In genomic region chr22:19419086-19419463, GRCh38 we compare ENCODE assay signal across 12 cellular contexts. TPM values are rescaled to one million over a fixed set of nuclear protein-coding genes. Genes with fewer than 3 reads are reported as not detected.
DNase-seq lines count a peak whose midpoint lies in the region; ATAC-seq lines count a peak whose summit lies in the region.
"Had no signal": no experiment of that assay in that cellular context is flagged by ENCODE, and none has a peak within 500 bp of the region (broad histone marks: within the 10 kb centered on the region; RNA-seq: fewer than 3 reads in every experiment).

No MANE protein-coding gene starts in this region.

- ATAC-seq in activated naive CD8-positive, alpha-beta T cell treated with anti-CD3 and anti-CD28 coated beads, Interleukin-2, amount 50 U/mL, for 24 hours = no peak
- ATAC-seq in stimulated activated memory B cell treated with anti-CD40 and anti-IgM and Interleukin-4, amounts not matched to agents 10 μg/mL and 1 μg/mL and 100 μg/mL, for 72 hours = peak; percentile 63

- H3K9ac ChIP-seq in neuronal stem cell (ENCODE audit: low read depth, low read length, poor library complexity) = no peak overlapping the region

- H3K27me3 ChIP-seq in neuronal stem cell (ENCODE audit: control insufficient read depth in 3 of 3, insufficient read depth in 3 of 3, low read depth in 1 of 3, low read length in 3 of 3) = no peaks in the 10 kb centered on the region

- H3K4ac ChIP-seq in neuronal stem cell (ENCODE audit: low read length) = no peak overlapping the region

- no peak overlapping the region for H3K27ac ChIP-seq in neuronal stem cell (replicated peaks; ENCODE audit: low read length)
- H3K27ac ChIP-seq: coronary artery had no signal

- no peak overlapping the region for H2BK120ac ChIP-seq in neuronal stem cell (ENCODE audit: low read depth, low read length)

- no peak overlapping the region for H2AFZ ChIP-seq in neuronal stem cell (ENCODE audit: low read length)

- H3K36me3 ChIP-seq in neuronal stem cell (replicated peaks in 1 of 2; ENCODE audit: control insufficient read depth in 2 of 2, insufficient read depth in 2 of 2, low read length in 2 of 2) = peaks cover 1 to 11% of the 10 kb centered on the region in 2 donors

- H3K4me1 ChIP-seq in neuronal stem cell (ENCODE audit: control insufficient read depth in 2 of 2, insufficient read depth in 1 of 2, low read depth in 1 of 2, low read length in 2 of 2) = peaks cover 0 to 10% of the 10 kb centered on the region in 2 donors

- H4K8ac ChIP-seq in neuronal stem cell (ENCODE audit: low read depth, low read length) = no peak overlapping the region

- no peak overlapping the region for H2AK5ac ChIP-seq in neuronal stem cell (ENCODE audit: low read depth, low read length)

- H3K4me3 ChIP-seq in neuronal stem cell (ENCODE audit: low read length in 2 of 2) = no peak overlapping the region
- H3K4me3 ChIP-seq: coronary artery had no signal

- H3K9me3 Mint-ChIP-seq in activated naive CD4-positive, alpha-beta T cell treated with anti-CD3 and anti-CD28 coated beads for 36 hours = no peaks in the 10 kb centered on the region
- H3K9me3 Mint-ChIP-seq in activated naive CD8-positive, alpha-beta T cell treated with anti-CD3 and anti-CD28 coated beads, Interleukin-2, amount 50 U/mL, for 24 hours = no peaks in the 10 kb centered on the region
- peaks cover 3% of the 10 kb centered on the region for H3K9me3 Mint-ChIP-seq in stimulated activated memory B cell treated with anti-CD40 and anti-IgM and Interleukin-4, amounts not matched to agents 10 μg/mL and 1 μg/mL and 100 μg/mL, for 72 hours

- no peak overlapping the region for H2BK15ac ChIP-seq in neuronal stem cell (ENCODE audit: low read length)

- no peak overlapping the region for H3K4me2 ChIP-seq in neuronal stem cell (ENCODE audit: insufficient read depth, low read length, poor library complexity, severe bottlenecking)

- H2BK12ac ChIP-seq in neuronal stem cell (ENCODE audit: low read length) = no peak overlapping the region

- no peak for DNase-seq in activated naive CD4-positive, alpha-beta T cell treated with anti-CD3 and anti-CD28 coated beads for 36 hours
- no peak for DNase-seq in activated naive CD4-positive, alpha-beta T cell (lab: John Stamatoyannopoulos, UW)
- peak; percentile 70 to 75 for DNase-seq in NOMO-1 (lab: John Stamatoyannopoulos, UW; ENCODE audit: unreplicated experiment in 2 of 2)
- DNase-seq in activated naive CD8-positive, alpha-beta T cell treated with anti-CD3 and anti-CD28 coated beads, Interleukin-2, amount 50 U/mL, for 24 hours = no peak
- DNase-seq in GOT3 (lab: John Stamatoyannopoulos, UW) = no peak
- DNase-seq in neuronal stem cell (ENCODE audit: low spot score) = no peak
- DNase-seq in cerebellum (ENCODE audit: low spot score) = no peak
- DNase-seq: foreskin melanocyte, NCI-H526, right cardiac atrium had no signal

- H3K18ac ChIP-seq in neuronal stem cell (ENCODE audit: low read length) = no peak overlapping the region

- H3K27ac Mint-ChIP-seq in activated naive CD4-positive, alpha-beta T cell treated with anti-CD3 and anti-CD28 coated beads for 36 hours = peak overlapping the region; percentile 81
- peak overlapping the region; percentile 62 for H3K27ac Mint-ChIP-seq in activated naive CD8-positive, alpha-beta T cell treated with anti-CD3 and anti-CD28 coated beads, Interleukin-2, amount 50 U/mL, for 24 hours
- H3K27ac Mint-ChIP-seq in stimulated activated memory B cell treated with anti-CD40 and anti-IgM and Interleukin-4, amounts not matched to agents 10 μg/mL and 1 μg/mL and 100 μg/mL, for 72 hours = peak overlapping the region; percentile 69

- H3K79me1 ChIP-seq in neuronal stem cell (ENCODE audit: low read depth, low read length) = peaks cover 20% of the 10 kb centered on the region

- H3K23ac ChIP-seq in neuronal stem cell (ENCODE audit: low read depth, low read length, poor library complexity) = no peak overlapping the region

- peaks cover 5% of the 10 kb centered on the region for H3K36me3 Mint-ChIP-seq in activated naive CD4-positive, alpha-beta T cell treated with anti-CD3 and anti-CD28 coated beads for 36 hours (ENCODE audit: low read depth)
- peaks cover 8% of the 10 kb centered on the region for H3K36me3 Mint-ChIP-seq in activated naive CD8-positive, alpha-beta T cell treated with anti-CD3 and anti-CD28 coated beads, Interleukin-2, amount 50 U/mL, for 24 hours (ENCODE audit: low read depth)
- H3K36me3 Mint-ChIP-seq in stimulated activated memory B cell treated with anti-CD40 and anti-IgM and Interleukin-4, amounts not matched to agents 10 μg/mL and 1 μg/mL and 100 μg/mL, for 72 hours = peaks cover 17% of the 10 kb centered on the region

- CTCF ChIA-PET in activated naive CD4-positive, alpha-beta T cell treated with anti-CD3 and anti-CD28 coated beads for 36 hours (lab: Charles Lee) = interaction anchor here (1.6 kb wide), 1 partner anchor 240 kb away, joined by 4 read pairs; no protein-coding TSS in a partner anchor

- WGBS in neuronal stem cell (ENCODE audit: extremely low coverage in 2 of 2, insufficient read length in 2 of 2, insufficient replicate concordance in 1 of 2), 2 donors = no CpG with 5 or more reads among the region's 5 CpGs

- H3K4me3 Mint-ChIP-seq in activated naive CD4-positive, alpha-beta T cell treated with anti-CD3 and anti-CD28 coated beads for 36 hours = no peak overlapping the region
- no peak overlapping the region for H3K4me3 Mint-ChIP-seq in activated naive CD8-positive, alpha-beta T cell treated with anti-CD3 and anti-CD28 coated beads, Interleukin-2, amount 50 U/mL, for 24 hours
- H3K4me3 Mint-ChIP-seq in stimulated activated memory B cell treated with anti-CD40 and anti-IgM and Interleukin-4, amounts not matched to agents 10 μg/mL and 1 μg/mL and 100 μg/mL, for 72 hours = no peak overlapping the region

- peaks cover 54% of the 10 kb centered on the region for H3K4me1 Mint-ChIP-seq in activated naive CD4-positive, alpha-beta T cell treated with anti-CD3 and anti-CD28 coated beads for 36 hours (ENCODE audit: low read depth)
- H3K4me1 Mint-ChIP-seq in activated naive CD8-positive, alpha-beta T cell treated with anti-CD3 and anti-CD28 coated beads, Interleukin-2, amount 50 U/mL, for 24 hours = peaks cover 55% of the 10 kb centered on the region
- peaks cover 55% of the 10 kb centered on the region for H3K4me1 Mint-ChIP-seq in stimulated activated memory B cell treated with anti-CD40 and anti-IgM and Interleukin-4, amounts not matched to agents 10 μg/mL and 1 μg/mL and 100 μg/mL, for 72 hours

- no peak overlapping the region for H4K91ac ChIP-seq in neuronal stem cell (ENCODE audit: low read depth, low read length, poor library complexity)

- no peaks in the 10 kb centered on the region for H3K27me3 Mint-ChIP-seq in activated naive CD4-positive, alpha-beta T cell treated with anti-CD3 and anti-CD28 coated beads for 36 hours (ENCODE audit: low read depth)
- no peaks in the 10 kb centered on the region for H3K27me3 Mint-ChIP-seq in activated naive CD8-positive, alpha-beta T cell treated with anti-CD3 and anti-CD28 coated beads, Interleukin-2, amount 50 U/mL, for 24 hours
- H3K27me3 Mint-ChIP-seq in stimulated activated memory B cell treated with anti-CD40 and anti-IgM and Interleukin-4, amounts not matched to agents 10 μg/mL and 1 μg/mL and 100 μg/mL, for 72 hours = no peaks in the 10 kb centered on the region

- peaks cover 0 to 11% of the 10 kb centered on the region in 2 donors for H3K9me3 ChIP-seq in neuronal stem cell (replicated peaks in 1 of 2; ENCODE audit: control insufficient read depth in 2 of 2, insufficient read depth in 1 of 2, low read depth in 1 of 2, low read length in 2 of 2)

- intact Hi-C loops in activated naive CD4-positive, alpha-beta T cell treated with anti-CD3 and anti-CD28 coated beads for 36 hours (cut with micrococcal nuclease) = loop anchor here (1.0 to 10.0 kb wide), 4 partner anchors 11 to 216 kb away; partner anchors contain the start of genes CDC45 and UFD1

- no peak overlapping the region for H2BK5ac ChIP-seq in neuronal stem cell (ENCODE audit: low read length)

- H3K14ac ChIP-seq in neuronal stem cell (ENCODE audit: low read length) = no peak overlapping the region

RNA-seq across cellular contexts. Expression of gene HIRA, which starts 12.5 kb away (rescaled TPM):
- total RNA-seq in activated naive CD4-positive, alpha-beta T cell treated with anti-CD3 and anti-CD28 coated beads for 36 hours = 10 to 100 TPM; 16.2 to 18.0 TPM
- 21.9 TPM for polyA plus RNA-seq in neuronal stem cell (2013, experiment 1 of 2)
- polyA plus RNA-seq in neuronal stem cell (2013, experiment 2 of 2) = 21.6 TPM
- 19.7 TPM for total RNA-seq in cerebellum

RNA-seq across cellular contexts. Expression of gene MRPL40, which starts 13.3 kb away (rescaled TPM):
- 10 to 100 TPM; 32.6 to 34.9 TPM for total RNA-seq in activated naive CD4-positive, alpha-beta T cell treated with anti-CD3 and anti-CD28 coated beads for 36 hours
- 19.6 TPM for polyA plus RNA-seq in neuronal stem cell (2013, experiment 1 of 2)
- 19.7 TPM for polyA plus RNA-seq in neuronal stem cell (2013, experiment 2 of 2)
- total RNA-seq in cerebellum = 6.6 TPM

RNA-seq across cellular contexts. Expression of gene C22orf39, which starts 28.4 kb away (rescaled TPM):
- 10 to 100 TPM; 29.3 to 30.2 TPM for total RNA-seq in activated naive CD4-positive, alpha-beta T cell treated with anti-CD3 and anti-CD28 coated beads for 36 hours
- polyA plus RNA-seq in neuronal stem cell (2013, experiment 1 of 2) = 46.6 TPM
- 48.5 TPM for polyA plus RNA-seq in neuronal stem cell (2013, experiment 2 of 2)
- total RNA-seq in cerebellum = 42.0 TPM

RNA-seq across cellular contexts. Expression of gene UFD1, which starts 59.9 kb away (rescaled TPM):
- total RNA-seq in activated naive CD4-positive, alpha-beta T cell treated with anti-CD3 and anti-CD28 coated beads for 36 hours = 10 to 100 TPM; 75.1 to 83.3 TPM
- polyA plus RNA-seq in neuronal stem cell (2013, experiment 1 of 2) = 62.6 TPM
- 57.2 TPM for polyA plus RNA-seq in neuronal stem cell (2013, experiment 2 of 2)
- total RNA-seq in cerebellum = 16.3 TPM

Comparison
In these comparisons a context has a peak if more than half of its experiments do, and no peak if none do; other contexts are left out.
1. DNase-seq: peak in NOMO-1 (2 of 2); none in activated naive CD4-positive, alpha-beta T cell treated with anti-CD3 and anti-CD28 coated beads for 36 hours (single experiment), activated naive CD4-positive, alpha-beta T cell (0 of 4), activated naive CD8-positive, alpha-beta T cell treated with anti-CD3 and anti-CD28 coated beads, Interleukin-2, amount 50 U/mL, for 24 hours (single experiment), GOT3 (single experiment), neuronal stem cell (single experiment) and cerebellum (single experiment).
2. Peak in every context shown above with its lines, with median percentiles within 50 percentile points of each other: H3K27ac Mint-ChIP-seq.